8 cellular contexts compared by ENCODE assay signal in the genomic region with DNA sequence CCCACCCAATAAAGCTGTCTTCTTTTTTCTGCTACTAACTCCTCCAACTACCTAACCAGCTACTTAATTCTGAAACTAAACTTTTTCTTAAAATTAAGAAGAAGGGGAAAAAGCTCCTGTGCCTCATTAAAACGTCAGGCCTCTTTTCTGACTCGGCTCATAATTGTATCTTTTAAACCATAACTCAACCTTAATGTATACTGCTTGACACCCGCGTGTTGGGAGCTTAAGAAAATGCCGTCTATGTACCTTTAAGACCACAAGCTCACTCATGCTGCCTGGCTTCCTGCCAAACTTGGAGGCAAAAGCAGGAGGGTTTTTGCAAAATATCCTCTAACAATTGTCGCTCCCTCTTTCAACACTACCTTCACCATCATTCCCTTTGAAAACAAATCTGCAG. TPM values are rescaled to one million over a fixed set of nuclear protein-coding genes. Genes with fewer than 3 reads are reported as not detected.
DNase-seq lines count a peak whose midpoint lies in the region; ATAC-seq and TF ChIP-seq lines count a peak whose summit lies in the region.

No MANE protein-coding gene starts in this region.

- peak; percentile 86 for DNase-seq in NCI-H446 treated with DMSO at 0.1 percent for 48 hours (lab: John Stamatoyannopoulos, UW)
- DNase-seq in activated T-cell treated with anti-CD3 and anti-CD28 coated beads, Interleukin-2, amount 50 U/mL, for 1 hour: peak; percentile 28
- DNase-seq in cardiac muscle cell (ENCODE audit: low read depth in 1 of 2, low spot score in 1 of 2): peak; percentile 72 to 94
- DNase-seq in stimulated activated CD4-positive, alpha-beta T cell treated with anti-CD3 and anti-CD28 coated beads, Interleukin-2, amount 100 ng/mL, for 4 hours (ENCODE audit: low read depth): peak; percentile 49
- DNase-seq in left lung: no peak

- H3K4me1 ChIP-seq in ACC112 (ENCODE audit: control insufficient read depth, insufficient read depth, low read length, unreplicated experiment) (peaks cover 40% of the 10 kb centered on the region), cardiac muscle cell (ENCODE audit: low read depth) (no peaks in the 10 kb centered on the region), left lung (peaks cover 6 to 28% of the 10 kb centered on the region in 2 donors)

- ATAC-seq in GM18517 (IDR thresholded peaks at IDR 0.05; ENCODE audit: unreplicated experiment): peak; percentile 26
- no peak for ATAC-seq in HG02798 (IDR thresholded peaks at IDR 0.05; ENCODE audit: poor library complexity, unreplicated experiment)
- no peak for ATAC-seq in left lung

- intact Hi-C loops in left lung (cut with DNase I): no loop called here

- TF ChIP-seq CTCF in cardiac muscle cell (IDR thresholded peaks at IDR 0.05; ENCODE audit: low read depth, low read length) (no peak), left lung (IDR thresholded peaks at IDR 0.05) (no peak)

- H3K9me3 ChIP-seq in cardiac muscle cell (ENCODE audit: low read depth) (no peaks in the 10 kb centered on the region), left lung (no peaks in the 10 kb centered on the region)

- peak overlapping the region; percentile 89 for H3K4me3 ChIP-seq in ACC112 (ENCODE audit: low read depth, low read length)
- no peak overlapping the region for H3K4me3 ChIP-seq in cardiac muscle cell
- no peak overlapping the region for H3K4me3 ChIP-seq in left lung

- H3K27ac ChIP-seq in ACC112 (ENCODE audit: low read depth, low read length): peak overlapping the region; percentile 90
- H3K27ac ChIP-seq in cardiac muscle cell: no peak overlapping the region
- no peak overlapping the region for H3K27ac ChIP-seq in left lung

- peaks cover 91% of the 10 kb centered on the region for H3K79me2 ChIP-seq in ACC112 (ENCODE audit: control insufficient read depth, insufficient read depth, low read length, unreplicated experiment)

- H3K27me3 ChIP-seq in ACC112 (ENCODE audit: insufficient read depth, low read length): no peaks in the 10 kb centered on the region
- H3K27me3 ChIP-seq in cardiac muscle cell: peaks cover 81% of the 10 kb centered on the region
- peaks cover 33 to 56% of the 10 kb centered on the region in 2 donors for H3K27me3 ChIP-seq in left lung

- H3K36me3 ChIP-seq in ACC112 (ENCODE audit: insufficient read depth, low read length) (peaks cover 5% of the 10 kb centered on the region; the same call in 1 of the 2 replicates), cardiac muscle cell (no peaks in the 10 kb centered on the region), left lung (no peaks in the 10 kb centered on the region)

- no peak overlapping the region for H2AFZ ChIP-seq in ACC112 (ENCODE audit: low read length, unreplicated experiment)

RNA-seq across cellular contexts. Expression of gene EBF1, which starts 5.0 kb away (rescaled TPM):
- total RNA-seq in cardiac muscle cell: 0.06 and 0.46 TPM in 2 replicates
- 0.46 TPM in 1 of 2 replicates, not detected in the other for polyA plus RNA-seq in cardiac muscle cell
- 1 to 10 TPM; 6.1 to 9.6 TPM for total RNA-seq in left lung

Comparison
In these comparisons a context has a peak if more than half of its experiments do, and no peak if none do; other contexts are left out.
1. DNase-seq: peak in NCI-H446 treated with DMSO at 0.1 percent for 48 hours (single experiment), activated T-cell treated with anti-CD3 and anti-CD28 coated beads, Interleukin-2, amount 50 U/mL, for 1 hour (single experiment), cardiac muscle cell (2 of 2) and stimulated activated CD4-positive, alpha-beta T cell treated with anti-CD3 and anti-CD28 coated beads, Interleukin-2, amount 100 ng/mL, for 4 hours (single experiment); none in left lung (0 of 2).